Comparison of ENCODE assay signal across 1 cellular context in genomic region chr4:82906469-82906868, GRCh38.
TF ChIP-seq lines count a peak whose summit lies in the region.

No MANE protein-coding gene starts in this region.

TF ChIP-seq in GM12878, 131 proteins besides CTCF, POLR2A, EP300 and RAD21:
- TF ChIP-seq POU2F2 (IDR thresholded peaks at IDR 0.05; ENCODE audit: borderline replicate concordance, low read depth, low read length) = no peak
- no peak for TF ChIP-seq REST (IDR thresholded peaks at IDR 0.05; ENCODE audit: low read depth, low read length)
- TF ChIP-seq JUNB (IDR thresholded peaks at IDR 0.05) = no peak; the same call in 1 of the 2 replicates
- TF ChIP-seq MEF2A (IDR thresholded peaks at IDR 0.05; ENCODE audit: insufficient read depth, low read depth, low read length) = peak; percentile 78; the same call in 1 of the 2 replicates
- peak in 1 of 2 experiments; percentile 71; a peak in 1 of 4 replicates for TF ChIP-seq ETV6 (conservative IDR thresholded peaks at IDR 0.05 in 1 of 2, IDR thresholded peaks at IDR 0.05 in 1 of 2; ENCODE audit: borderline replicate concordance in 1 of 2, low read depth in 1 of 2)
- peak; percentile 50; the same call in 1 of the 2 replicates for TF ChIP-seq SPI1 (IDR thresholded peaks at IDR 0.05; ENCODE audit: borderline replicate concordance, insufficient read depth, low read depth, low read length)
- 0 out of 2 replicates have a peak, but pooled peaks have one; percentile 52 for TF ChIP-seq MTA3 (IDR thresholded peaks at IDR 0.05; ENCODE audit: borderline replicate concordance, low read length)
- no peak for TF ChIP-seq BHLHE40 (IDR thresholded peaks at IDR 0.05; ENCODE audit: borderline replicate concordance in 1 of 2, low read depth in 2 of 2, low read length in 1 of 2)
- TF ChIP-seq FOXM1 (IDR thresholded peaks at IDR 0.05; ENCODE audit: low read depth, low read length) = peak; percentile 26; the same call in 1 of the 2 replicates
- TF ChIP-seq SMARCA5 (IDR thresholded peaks at IDR 0.05) = no peak
- TF ChIP-seq RUNX3 (IDR thresholded peaks at IDR 0.05; ENCODE audit: low read length) = peak; percentile 70; the same call in 1 of the 2 replicates
- no peak for TF ChIP-seq NR2C2 (IDR thresholded peaks at IDR 0.05; ENCODE audit: borderline replicate concordance, control insufficient read depth, insufficient read length, low read depth)
- TF ChIP-seq, protein P1, sequence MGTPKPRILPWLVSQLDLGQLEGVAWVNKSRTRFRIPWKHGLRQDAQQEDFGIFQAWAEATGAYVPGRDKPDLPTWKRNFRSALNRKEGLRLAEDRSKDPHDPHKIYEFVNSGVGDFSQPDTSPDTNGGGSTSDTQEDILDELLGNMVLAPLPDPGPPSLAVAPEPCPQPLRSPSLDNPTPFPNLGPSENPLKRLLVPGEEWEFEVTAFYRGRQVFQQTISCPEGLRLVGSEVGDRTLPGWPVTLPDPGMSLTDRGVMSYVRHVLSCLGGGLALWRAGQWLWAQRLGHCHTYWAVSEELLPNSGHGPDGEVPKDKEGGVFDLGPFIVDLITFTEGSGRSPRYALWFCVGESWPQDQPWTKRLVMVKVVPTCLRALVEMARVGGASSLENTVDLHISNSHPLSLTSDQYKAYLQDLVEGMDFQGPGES (IDR thresholded peaks at IDR 0.05) = no peak
- TF ChIP-seq NFIC (IDR thresholded peaks at IDR 0.05; ENCODE audit: low read depth, low read length) = peak; percentile 63; the same call in 1 of the 2 replicates
- peak; percentile 64 for TF ChIP-seq MEF2B (IDR thresholded peaks at IDR 0.05; ENCODE audit: partially characterized antibody, poor library complexity, severe bottlenecking)
- peak; percentile 61; the same call in 1 of the 2 replicates for TF ChIP-seq MTA2 (IDR thresholded peaks at IDR 0.05; ENCODE audit: low read depth)
- no peak for TF ChIP-seq PRDM15 (CRISPR knock-in tag; IDR thresholded peaks at IDR 0.05)
- TF ChIP-seq ZBED1 (IDR thresholded peaks at IDR 0.05; ENCODE audit: borderline replicate concordance) = peak; percentile 23; the same call in 1 of the 2 replicates
- 0 out of 2 replicates have a peak, but pooled peaks have one; percentile 21 for TF ChIP-seq RELB (IDR thresholded peaks at IDR 0.05; ENCODE audit: low read depth)
- TF ChIP-seq TCF12 (IDR thresholded peaks at IDR 0.05; ENCODE audit: low read depth, low read length) = no peak
- TF ChIP-seq CREM (IDR thresholded peaks at IDR 0.05; ENCODE audit: low read depth) = peak; percentile 44; the same call in 1 of the 2 replicates
- no peak for TF ChIP-seq PAX8 (IDR thresholded peaks at IDR 0.05)
